Comparison of ENCODE assay signal across 8 cellular contexts in the genomic region with DNA sequence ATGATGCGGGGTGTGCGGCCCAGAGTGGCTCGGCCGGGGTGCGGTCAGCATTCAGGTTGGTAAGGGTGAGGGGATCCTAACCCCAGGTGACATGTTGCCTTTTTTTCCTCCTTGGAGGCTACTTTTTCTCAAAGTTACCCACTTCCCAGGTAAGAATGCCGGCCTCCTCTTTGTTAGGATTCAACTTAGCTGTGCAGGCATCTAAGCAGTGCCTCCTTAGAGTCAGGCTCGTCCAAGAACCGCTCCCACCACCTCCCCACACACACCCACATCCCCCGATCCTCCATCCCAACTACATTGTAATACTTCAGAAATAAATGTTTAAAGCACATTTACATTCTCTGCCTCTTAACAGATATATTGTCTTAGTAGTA. TPM values are rescaled to one million over a fixed set of nuclear protein-coding genes. Genes with fewer than 3 reads are reported as not detected.
A peak's percentile ranks its signal among the peaks of the same experiment; 100 is the strongest.
DNase-seq lines count a peak whose midpoint lies in the region; ATAC-seq and TF ChIP-seq lines count a peak whose summit lies in the region.

No MANE protein-coding gene starts in this region.

- ATAC-seq in stimulated activated naive CD8-positive, alpha-beta T cell treated with anti-CD3 and anti-CD28 coated beads, Interleukin-15, Interleukin-2, amounts not matched to agents 100 U/mL and 50 U/mL, for 24 hours: no peak
- ATAC-seq in HG03159 (IDR thresholded peaks at IDR 0.05; ENCODE audit: unreplicated experiment) (no peak), HG02571 (IDR thresholded peaks at IDR 0.05; ENCODE audit: unreplicated experiment) (no peak)

- H3K4me1 Mint-ChIP-seq in stimulated activated naive CD8-positive, alpha-beta T cell treated with anti-CD3 and anti-CD28 coated beads, Interleukin-15, Interleukin-2, amounts not matched to agents 100 ng/mL and 50 ng/mL, for 24 hours (ENCODE audit: low read depth): peaks cover 13% of the 10 kb centered on the region
- H3K4me1 Mint-ChIP-seq in mesothelial cell of epicardium: peaks cover 21% of the 10 kb centered on the region

- H3K27me3 Mint-ChIP-seq in stimulated activated naive CD8-positive, alpha-beta T cell treated with anti-CD3 and anti-CD28 coated beads, Interleukin-15, Interleukin-2, amounts not matched to agents 100 ng/mL and 50 ng/mL, for 24 hours: peaks cover 67% of the 10 kb centered on the region
- H3K27me3 Mint-ChIP-seq in mesothelial cell of epicardium (ENCODE audit: low read depth): peaks cover 20% of the 10 kb centered on the region

- H3K36me3 ChIP-seq in brain microvascular endothelial cell (replicated peaks): no peaks in the 10 kb centered on the region

- H3K4me3 Mint-ChIP-seq in stimulated activated naive CD8-positive, alpha-beta T cell treated with anti-CD3 and anti-CD28 coated beads, Interleukin-15, Interleukin-2, amounts not matched to agents 100 ng/mL and 50 ng/mL, for 24 hours: peak overlapping the region; percentile 71
- peak overlapping the region; percentile 83 for H3K4me3 Mint-ChIP-seq in mesothelial cell of epicardium

- no peak overlapping the region for H3K27ac Mint-ChIP-seq in stimulated activated naive CD8-positive, alpha-beta T cell treated with anti-CD3 and anti-CD28 coated beads, Interleukin-15, Interleukin-2, amounts not matched to agents 100 ng/mL and 50 ng/mL, for 24 hours
- no peak overlapping the region for H3K27ac Mint-ChIP-seq in mesothelial cell of epicardium

- in situ Hi-C loops in brain microvascular endothelial cell (cut with HindIII; ENCODE audit: low pct_ligation_motif_present, low sequenced_read_pairs): no loop called here

- H3K9me3 Mint-ChIP-seq in stimulated activated naive CD8-positive, alpha-beta T cell treated with anti-CD3 and anti-CD28 coated beads, Interleukin-15, Interleukin-2, amounts not matched to agents 100 ng/mL and 50 ng/mL, for 24 hours: no peaks in the 10 kb centered on the region
- H3K9me3 Mint-ChIP-seq in mesothelial cell of epicardium: no peaks in the 10 kb centered on the region

- no peak overlapping the region for H3K27ac ChIP-seq in brain microvascular endothelial cell

- TF ChIP-seq CTCF in brain microvascular endothelial cell (IDR thresholded peaks at IDR 0.05; ENCODE audit: low read depth, low read length, missing control alignments) (no peak), mesothelial cell of epicardium (IDR thresholded peaks at IDR 0.05; ENCODE audit: unreplicated experiment) (no peak)

- no peaks in the 10 kb centered on the region for H3K36me3 Mint-ChIP-seq in stimulated activated naive CD8-positive, alpha-beta T cell treated with anti-CD3 and anti-CD28 coated beads, Interleukin-15, Interleukin-2, amounts not matched to agents 100 ng/mL and 50 ng/mL, for 24 hours (ENCODE audit: low read depth)
- H3K36me3 Mint-ChIP-seq in mesothelial cell of epicardium: no peaks in the 10 kb centered on the region

- peak overlapping the region; percentile 63 for H3K4me3 ChIP-seq in brain microvascular endothelial cell (ENCODE audit: low read depth, low read length)

- no peak for DNase-seq in stimulated activated naive CD8-positive, alpha-beta T cell treated with anti-CD3 and anti-CD28 coated beads, Interleukin-15, Interleukin-2, amounts not matched to agents 100 U/mL and 50 U/mL, for 24 hours
- DNase-seq in brain microvascular endothelial cell (no peak), mesothelial cell of epicardium (ENCODE audit: low spot score in 2 of 2, unreplicated experiment in 2 of 2) (no peak), mucosa of gallbladder (ENCODE audit: low spot score) (no peak), ecto neural progenitor cell (ENCODE audit: low spot score) (no peak)

- no peaks in the 10 kb centered on the region for H3K27me3 ChIP-seq in brain microvascular endothelial cell (replicated peaks)

RNA-seq across cellular contexts. Expression of a gene that starts 0.7 kb away (rescaled TPM):
- total RNA-seq in mesothelial cell of epicardium (2.5 to 3.0 TPM (median 3.0 TPM) in 3 replicates), mucosa of gallbladder (2.0 TPM)
